Comparison of ENCODE assay signal across 8 cellular contexts in genomic region chr7:101315336-101315735, GRCh38. TPM values are rescaled to one million over a fixed set of nuclear protein-coding genes. Genes with fewer than 3 reads are reported as not detected.
A peak's percentile ranks its signal among the peaks of the same experiment; 100 is the strongest.
DNase-seq lines count a peak whose midpoint lies in the region; ATAC-seq and TF ChIP-seq lines count a peak whose summit lies in the region.

No MANE protein-coding gene starts in this region.

- intact Hi-C loops in spleen (cut with DNase I; ENCODE audit: low total_unique reads) = no loop called here

- H3K9me3 Mint-ChIP-seq in stimulated activated naive B cell treated with anti-CD40 and anti-IgM and Interleukin-4, amounts not matched to agents 10 μg/mL and 1 μg/mL and 100 μg/mL, for 72 hours = peaks cover 3 to 4% of the 10 kb centered on the region in 2 donors

- H3K4me3 Mint-ChIP-seq in stimulated activated naive B cell treated with anti-CD40 and anti-IgM and Interleukin-4, amounts not matched to agents 10 μg/mL and 1 μg/mL and 100 μg/mL, for 72 hours = no peak overlapping the region

- H3K36me3 Mint-ChIP-seq in stimulated activated naive B cell treated with anti-CD40 and anti-IgM and Interleukin-4, amounts not matched to agents 10 μg/mL and 1 μg/mL and 100 μg/mL, for 72 hours = peaks cover 18 to 28% of the 10 kb centered on the region in 2 donors

- peak; percentile 51 for DNase-seq in activated gamma-delta T cell treated with Interleukin-2 at 50 U/mL for 16 hours
- no peak for DNase-seq in activated gamma-delta T cell (lab: John Stamatoyannopoulos, UW)
- DNase-seq in NCI-H460 (ENCODE audit: extremely low read depth, low read depth) = peak; percentile 50
- peak; percentile 10 for DNase-seq in activated T-helper 1 cell treated with Interleukin-2 at 50 U/mL for 16 hours (ENCODE audit: low read depth)
- DNase-seq in germinal center (ENCODE audit: low spot score) = peak; percentile 49
- no peak for DNase-seq in spleen
- no peak for DNase-seq in stimulated activated naive B cell treated with anti-CD40 and anti-IgM and Interleukin-4, amounts not matched to agents 10 μg/mL and 1 μg/mL and 100 μg/mL, for 72 hours

- H3K27me3 Mint-ChIP-seq in stimulated activated naive B cell treated with anti-CD40 and anti-IgM and Interleukin-4, amounts not matched to agents 10 μg/mL and 1 μg/mL and 100 μg/mL, for 72 hours = peaks cover 0 to 2% of the 10 kb centered on the region in 2 donors

- peaks cover 0 to 19% (median 14%) of the 10 kb centered on the region in 8 donors for H3K9me3 ChIP-seq in spleen

- no peak for TF ChIP-seq POLR2A in spleen (IDR thresholded peaks at IDR 0.05)

- no peak overlapping the region for H3K4me3 ChIP-seq in spleen

- H3K36me3 ChIP-seq in spleen = peaks cover 0 to 29% (median 3%) of the 10 kb centered on the region in 6 donors

- peak in 9 of 11 experiments; percentile 7 to 67 (median 54) for TF ChIP-seq CTCF in spleen (IDR thresholded peaks at IDR 0.05 in 8 of 11, conservative IDR thresholded peaks at IDR 0.05 in 3 of 11)

- no peaks in the 10 kb centered on the region for H3K4me1 ChIP-seq in spleen

- H3K27ac Mint-ChIP-seq in stimulated activated naive B cell treated with anti-CD40 and anti-IgM and Interleukin-4, amounts not matched to agents 10 μg/mL and 1 μg/mL and 100 μg/mL, for 72 hours = no peak overlapping the region

- no peaks in the 10 kb centered on the region for H3K4me1 Mint-ChIP-seq in stimulated activated naive B cell treated with anti-CD40 and anti-IgM and Interleukin-4, amounts not matched to agents 10 μg/mL and 1 μg/mL and 100 μg/mL, for 72 hours

- H3K27me3 ChIP-seq in spleen (replicated peaks in 1 of 7) = no peaks in the 10 kb centered on the region

- H3K27ac ChIP-seq in spleen = no peak overlapping the region

- ATAC-seq in GM19023 (IDR thresholded peaks at IDR 0.05; ENCODE audit: unreplicated experiment) = no peak
- ATAC-seq in stimulated activated naive B cell treated with anti-CD40 and anti-IgM and Interleukin-4, amounts not matched to agents 10 μg/mL and 1 μg/mL and 100 μg/mL, for 72 hours (replicated peaks) = no peak

- 0 to 4% (median 2%) methylated on average over 1 of the region's 1 CpG for WGBS in spleen, 5 donors

RNA-seq across cellular contexts. Expression of gene IFT22, which starts 6.3 kb away (rescaled TPM):
- total RNA-seq in NCI-H460 (2014; rRNA removed; shearing (Covaris generic)) = 27.2 and 33.0 TPM in 2 replicates
- polyA plus RNA-seq in NCI-H460 (2014; cell fraction: nucleus; rRNA removed) = 6.3 and 19.1 TPM in 2 replicates
- total RNA-seq in spleen = 1 to 10 TPM; 5.5 to 7.2 (median 6.5) TPM
- 10 to 100 TPM in 1 of 3 donors, 1 to 10 TPM in 2; 7.8 to 11.0 (median 8.0) TPM for polyA plus RNA-seq in spleen

RNA-seq across cellular contexts. Expression of gene COL26A1, which starts 47.3 kb away (rescaled TPM):
- 0.09 and 0.25 TPM in 2 replicates for total RNA-seq in NCI-H460 (2014; rRNA removed; shearing (Covaris generic))
- polyA plus RNA-seq in NCI-H460 (2014; cell fraction: nucleus; rRNA removed) = 5.3 and 7.3 TPM in 2 replicates
- under 1 TPM in 3 of 7 donors, not detected in 4; 0.15 to 0.23 (median 0.19) TPM for total RNA-seq in spleen
- under 1 TPM; 0.22 to 0.32 (median 0.29) TPM for polyA plus RNA-seq in spleen

Comparison
In these comparisons a context has a peak if more than half of its experiments do, and no peak if none do; other contexts are left out.
1. DNase-seq: peak in activated gamma-delta T cell treated with Interleukin-2 at 50 U/mL for 16 hours (single experiment), NCI-H460 (single experiment), activated T-helper 1 cell treated with Interleukin-2 at 50 U/mL for 16 hours (single experiment) and germinal center (single experiment); none in activated gamma-delta T cell (single experiment), spleen (single experiment) and stimulated activated naive B cell treated with anti-CD40 and anti-IgM and Interleukin-4, amounts not matched to agents 10 μg/mL and 1 μg/mL and 100 μg/mL, for 72 hours (single experiment).